Comparison of ENCODE assay signal across 11 cellular contexts in genomic region chr20:20373046-20373706, GRCh38. TPM values are rescaled to one million over a fixed set of nuclear protein-coding genes. Genes with fewer than 3 reads are reported as not detected.
DNase-seq lines count a peak whose midpoint lies in the region; ATAC-seq lines count a peak whose summit lies in the region.
"Had no signal": no experiment of that assay in that cellular context is flagged by ENCODE, and none has a peak within 500 bp of the region (broad histone marks: within the 10 kb centered on the region; RNA-seq: fewer than 3 reads in every experiment).

No MANE protein-coding gene starts in this region.

- H3K4me1 Mint-ChIP-seq in activated CD4-positive, alpha-beta T cell treated with anti-CD3 and anti-CD28 coated beads, Interleukin-2, amount 10 ng/mL, durations not matched to agents 7 days and 5 days: peaks cover 4% of the 10 kb centered on the region

- peaks cover 56% of the 10 kb centered on the region for H3K27me3 Mint-ChIP-seq in activated CD4-positive, alpha-beta T cell treated with anti-CD3 and anti-CD28 coated beads, Interleukin-2, amount 10 ng/mL, durations not matched to agents 7 days and 5 days

- no peaks in the 10 kb centered on the region for H3K36me3 Mint-ChIP-seq in activated CD4-positive, alpha-beta T cell treated with anti-CD3 and anti-CD28 coated beads, Interleukin-2, amount 10 ng/mL, durations not matched to agents 7 days and 5 days (ENCODE audit: low read depth)

- peak; percentile 51 to 75 (median 63) for DNase-seq in NCI-H1417 (lab: John Stamatoyannopoulos, UW)
- no peak for DNase-seq in NCI-H1417 treated with DMSO at 0.1 percent for 48 hours (lab: John Stamatoyannopoulos, UW)
- DNase-seq in NCI-H1694 (lab: John Stamatoyannopoulos, UW): peak; percentile 31
- peak; percentile 29 for DNase-seq in cerebellar cortex (ENCODE audit: low spot score)
- peak; percentile 35 for DNase-seq in occipital lobe (lab: John Stamatoyannopoulos, UW)
- DNase-seq in activated CD4-positive, alpha-beta T cell treated with anti-CD3 and anti-CD28 coated beads, Interleukin-2, amount 10 ng/mL, durations not matched to agents 7 days and 5 days: no peak
- no peak for DNase-seq in activated CD4-positive, alpha-beta T cell treated with anti-CD3 and anti-CD28 coated beads, Interleukin-2, amount 50 U/mL, for 1 hour
- DNase-seq: activated CD8-positive, alpha-beta memory T cell treated with anti-CD3 and anti-CD28 coated beads for 24 hours; activated naive CD8-positive, alpha-beta T cell treated with anti-CD3 and anti-CD28 coated beads, Interleukin-2, amount 10 ng/mL, durations not matched to agents 7 days and 5 days had no signal

- H3K9me3 Mint-ChIP-seq in activated CD4-positive, alpha-beta T cell treated with anti-CD3 and anti-CD28 coated beads, Interleukin-2, amount 10 ng/mL, durations not matched to agents 7 days and 5 days: no peaks in the 10 kb centered on the region
- H3K9me3 Mint-ChIP-seq: activated naive CD8-positive, alpha-beta T cell treated with anti-CD3 and anti-CD28 coated beads, Interleukin-2, amount 10 ng/mL, durations not matched to agents 7 days and 5 days had no signal

- CTCF ChIA-PET in activated CD4-positive, alpha-beta T cell treated with anti-CD3 and anti-CD28 coated beads, Interleukin-2, amount 10 ng/mL, durations not matched to agents 7 days and 5 days (lab: Charles Lee): no interaction called here

- no peak overlapping the region for H3K27ac Mint-ChIP-seq in activated CD4-positive, alpha-beta T cell treated with anti-CD3 and anti-CD28 coated beads, Interleukin-2, amount 10 ng/mL, durations not matched to agents 7 days and 5 days
- H3K27ac Mint-ChIP-seq: activated naive CD8-positive, alpha-beta T cell treated with anti-CD3 and anti-CD28 coated beads, Interleukin-2, amount 10 ng/mL, durations not matched to agents 7 days and 5 days had no signal

- ATAC-seq in HG03108 (IDR thresholded peaks at IDR 0.05; ENCODE audit: unreplicated experiment): no peak

- no peak overlapping the region for H3K4me3 Mint-ChIP-seq in activated CD4-positive, alpha-beta T cell treated with anti-CD3 and anti-CD28 coated beads, Interleukin-2, amount 10 ng/mL, durations not matched to agents 7 days and 5 days
- H3K4me3 Mint-ChIP-seq: activated naive CD8-positive, alpha-beta T cell treated with anti-CD3 and anti-CD28 coated beads, Interleukin-2, amount 10 ng/mL, durations not matched to agents 7 days and 5 days had no signal

- POLR2A ChIA-PET in activated CD4-positive, alpha-beta T cell treated with anti-CD3 and anti-CD28 coated beads, Interleukin-2, amount 10 ng/mL, durations not matched to agents 7 days and 5 days (lab: Charles Lee): no interaction called here

RNA-seq across cellular contexts. Expression of gene INSM1, which starts 5.3 kb away (rescaled TPM):
- total RNA-seq in occipital lobe: 15.9 TPM
- total RNA-seq in activated CD4-positive, alpha-beta T cell treated with anti-CD3 and anti-CD28 coated beads, Interleukin-2, amount 10 ng/mL, durations not matched to agents 7 days and 5 days: not detected
- total RNA-seq: activated naive CD8-positive, alpha-beta T cell treated with anti-CD3 and anti-CD28 coated beads, Interleukin-2, amount 10 ng/mL, durations not matched to agents 7 days and 5 days; NCI-H460 had no signal

Comparison
In these comparisons a context has a peak if more than half of its experiments do, and no peak if none do; other contexts are left out.
1. DNase-seq: peak in NCI-H1417 (3 of 3), NCI-H1694 (single experiment), cerebellar cortex (single experiment) and occipital lobe (single experiment); none in NCI-H1417 treated with DMSO at 0.1 percent for 48 hours (single experiment), activated CD4-positive, alpha-beta T cell treated with anti-CD3 and anti-CD28 coated beads, Interleukin-2, amount 10 ng/mL, durations not matched to agents 7 days and 5 days (single experiment) and activated CD4-positive, alpha-beta T cell treated with anti-CD3 and anti-CD28 coated beads, Interleukin-2, amount 50 U/mL, for 1 hour (single experiment).
2. RNA of gene INSM1, which starts 5.3 kb away (total RNA-seq): 15.9 TPM in occipital lobe (single experiment); not detected in activated CD4-positive, alpha-beta T cell treated with anti-CD3 and anti-CD28 coated beads, Interleukin-2, amount 10 ng/mL, durations not matched to agents 7 days and 5 days; every median in the first group is over 10 times any median in the second.